Comparison of ENCODE assay signal across 8 cellular contexts in the genomic region with DNA sequence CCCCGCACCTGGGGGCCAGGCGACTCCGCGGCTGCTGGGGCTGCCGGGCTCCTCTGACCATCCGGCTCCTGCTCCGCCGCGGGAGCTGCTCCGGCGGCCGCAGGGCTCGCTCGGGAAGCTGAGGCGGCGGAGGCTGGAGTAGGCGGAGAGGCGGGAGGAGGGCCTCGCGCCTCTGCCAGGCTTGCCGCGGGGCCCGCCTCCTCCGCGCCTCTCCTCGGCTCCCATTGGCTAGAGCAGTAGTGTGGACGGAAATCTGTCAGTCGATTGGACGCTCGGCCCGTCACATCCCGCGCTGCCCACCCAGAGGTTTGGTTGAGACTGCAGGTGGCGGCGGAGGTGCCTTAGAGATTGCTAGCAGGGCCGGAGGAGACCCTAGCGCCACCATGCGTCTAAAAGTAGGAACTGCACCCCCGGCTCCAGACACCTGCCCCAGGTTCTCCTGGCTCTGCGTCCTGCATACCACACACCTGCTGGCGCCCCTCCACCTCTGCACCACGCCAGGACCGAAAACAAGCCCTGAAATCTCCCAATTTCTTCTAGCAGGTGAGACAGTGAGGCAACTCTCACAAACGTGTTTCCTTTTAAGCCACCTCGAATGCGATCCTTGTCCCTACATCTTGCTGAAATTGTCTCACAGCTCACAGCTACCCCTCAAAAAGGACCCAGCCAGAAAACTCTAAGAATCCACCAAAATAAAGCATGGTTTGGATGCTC. TPM values are rescaled to one million over a fixed set of nuclear protein-coding genes. Genes with fewer than 3 reads are reported as not detected.
DNase-seq lines count a peak whose midpoint lies in the region; ATAC-seq and TF ChIP-seq lines count a peak whose summit lies in the region.

A gene (minus strand): TSS at position 152 of the 714 bp plus-strand sequence. CDS start 91 bp downstream, at position 61.

- DNase-seq in GM19240 (ENCODE audit: insufficient read length, low spot score) (peak; percentile 95), NCI-H524 treated with DMSO at 0.1 percent for 48 hours (lab: John Stamatoyannopoulos, UW) (peak; percentile 93), dedifferentiated amniotic fluid mesenchymal stem cell (ENCODE audit: extremely low spot score) (peak; percentile 99), left lung (peak; percentile 97 to 99)
- peak; percentile 98 to 99 for DNase-seq in activated CD4-positive, alpha-beta T cell treated with anti-CD3 and anti-CD28 coated beads for 4 hours
- DNase-seq in stimulated activated CD4-positive, alpha-beta T cell treated with anti-CD3 and anti-CD28 coated beads, Interleukin-2, amount 100 ng/mL, for 48 hours = peak; percentile 95 to 97

- H3K36me3 ChIP-seq in BLaER1 treated with 17β-estradiol and CSF1 and Interleukin-3, amounts not matched to agents 10 nM and 100 nM = peaks cover 0 to 23% (median 10%) of the 10 kb centered on the region in 11 experiments; a peak in 11 of 22 replicates
- H3K36me3 ChIP-seq in left lung = no peaks in the 10 kb centered on the region

- no peaks in the 10 kb centered on the region for H3K9me3 ChIP-seq in BLaER1 treated with 17β-estradiol and CSF1 and Interleukin-3, amounts not matched to agents 10 nM and 100 nM (replicated peaks in 1 of 11)
- no peaks in the 10 kb centered on the region for H3K9me3 ChIP-seq in left lung

- peak within 1 kb of the TSS; percentile 86 to 99 (median 95) for H3K4me2 ChIP-seq in BLaER1 treated with 17β-estradiol and CSF1 and Interleukin-3, amounts not matched to agents 10 nM and 100 nM

- H3K9ac ChIP-seq in BLaER1 treated with 17β-estradiol and CSF1 and Interleukin-3, amounts not matched to agents 10 nM and 100 nM = peak within 1 kb of the TSS; percentile 65 to 81 (median 75)

- peaks cover 13 to 39% (median 27%) of the 10 kb centered on the region in 10 experiments for H3K4me1 ChIP-seq in BLaER1 treated with 17β-estradiol and CSF1 and Interleukin-3, amounts not matched to agents 10 nM and 100 nM
- H3K4me1 ChIP-seq in left lung = peaks cover 4 to 36% of the 10 kb centered on the region in 2 donors

- TF ChIP-seq CTCF in left lung (IDR thresholded peaks at IDR 0.05) = peak; percentile 98

- H3K27me3 ChIP-seq in BLaER1 treated with 17β-estradiol and CSF1 and Interleukin-3, amounts not matched to agents 10 nM and 100 nM = no peaks in the 10 kb centered on the region
- H3K27me3 ChIP-seq in left lung = no peaks in the 10 kb centered on the region

- H3K4me3 ChIP-seq in BLaER1 treated with 17β-estradiol and CSF1 and Interleukin-3, amounts not matched to agents 10 nM and 100 nM = peak within 1 kb of the TSS; percentile 62 to 78 (median 70)
- H3K4me3 ChIP-seq in left lung = peak within 1 kb of the TSS; percentile 47 to 58

- H3K27ac ChIP-seq in BLaER1 treated with 17β-estradiol and CSF1 and Interleukin-3, amounts not matched to agents 10 nM and 100 nM = peak within 1 kb of the TSS in 6 of 11 experiments; percentile 30 to 53 (median 45); a peak in 10 of 22 replicates
- peak within 1 kb of the TSS; percentile 46 to 50 for H3K27ac ChIP-seq in left lung

- peak; percentile 96 for ATAC-seq in HG03460 (IDR thresholded peaks at IDR 0.05; ENCODE audit: unreplicated experiment)
- peak; percentile 97 for ATAC-seq in left lung

- H4K20me1 ChIP-seq in BLaER1 treated with 17β-estradiol and CSF1 and Interleukin-3, amounts not matched to agents 10 nM and 100 nM = peaks cover 0 to 8% (median 0%) of the 10 kb centered on the region in 11 experiments; a peak in 5 of 22 replicates

- intact Hi-C loops in left lung (cut with DNase I) = no loop called here

RNA-seq across cellular contexts. Expression of the gene that starts here (rescaled TPM):
- total RNA-seq in left lung = 10 to 100 TPM; 12.7 to 22.7 TPM

Comparison
In these comparisons a context has a peak if more than half of its experiments do, and no peak if none do; other contexts are left out.
1. Peak in every context shown above with its lines: DNase-seq, ATAC-seq, H3K4me3 ChIP-seq and H3K27ac ChIP-seq.